ENCODE assay signal across 8 cellular contexts in the genomic region with DNA sequence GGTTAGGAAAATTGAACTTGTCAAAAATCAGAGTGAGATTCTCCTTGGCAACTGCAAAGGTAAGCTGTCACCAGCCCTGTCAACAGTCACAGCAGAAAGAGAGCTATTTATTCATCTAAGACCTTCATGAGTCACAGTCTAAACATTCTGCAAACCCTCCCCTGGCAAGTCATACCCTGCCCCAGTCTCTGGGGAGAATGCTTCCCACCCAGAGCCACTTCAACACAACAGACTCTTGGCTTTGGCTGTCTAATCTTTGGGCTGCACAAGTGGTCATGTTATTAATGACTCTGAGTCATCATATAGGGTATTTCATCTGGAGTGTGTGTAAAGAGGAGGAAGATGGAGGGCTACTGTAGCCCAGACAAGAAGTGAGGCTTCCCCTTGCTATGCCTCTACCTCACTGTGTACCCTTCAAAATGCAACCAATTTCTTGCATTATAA.
DNase-seq lines count a peak whose midpoint lies in the region; ATAC-seq, FAIRE-seq and TF ChIP-seq lines count a peak whose summit lies in the region.

No MANE protein-coding gene starts in this region.

- H3K4me1 ChIP-seq in astrocyte (ENCODE audit: insufficient read depth, low read length), result peaks cover 39% of the 10 kb centered on the region

- no peak for ATAC-seq in HG02623 (IDR thresholded peaks at IDR 0.05; ENCODE audit: unreplicated experiment)

- H3K9me3 Mint-ChIP-seq in astrocyte (ENCODE audit: unreplicated experiment) (no peaks in the 10 kb centered on the region), mesothelial cell of epicardium (peaks cover 8% of the 10 kb centered on the region)

- peaks cover 69% of the 10 kb centered on the region for H3K4me1 Mint-ChIP-seq in astrocyte (ENCODE audit: low read depth, unreplicated experiment)
- peaks cover 27% of the 10 kb centered on the region for H3K4me1 Mint-ChIP-seq in mesothelial cell of epicardium

- H3K36me3 ChIP-seq in astrocyte (ENCODE audit: insufficient read depth, low read length), result no peaks in the 10 kb centered on the region

- no peaks in the 10 kb centered on the region for H3K79me2 ChIP-seq in astrocyte (ENCODE audit: insufficient read depth, low read length)

- TF ChIP-seq CTCF in astrocyte (IDR thresholded peaks at IDR 0.05; ENCODE audit: insufficient read depth, low read depth, low read length) (no peak), mesothelial cell of epicardium (IDR thresholded peaks at IDR 0.05; ENCODE audit: unreplicated experiment) (no peak)

- peak overlapping the region; percentile 32 for H3K9ac ChIP-seq in astrocyte (ENCODE audit: low read length)

- H2AFZ ChIP-seq in astrocyte (ENCODE audit: low read depth, low read length), result no peak overlapping the region

- H3K27ac ChIP-seq in astrocyte (ENCODE audit: low read depth, low read length), result peak overlapping the region; percentile 88

- H3K36me3 Mint-ChIP-seq in astrocyte (ENCODE audit: low read depth, unreplicated experiment) (no peaks in the 10 kb centered on the region), mesothelial cell of epicardium (peaks cover 27% of the 10 kb centered on the region)

- no peak overlapping the region for H3K4me3 ChIP-seq in astrocyte (ENCODE audit: insufficient read depth, low read depth, low read length)

- H3K27me3 ChIP-seq in astrocyte (ENCODE audit: insufficient read depth, low read length), result no peaks in the 10 kb centered on the region

- peak overlapping the region; percentile 27 for H3K4me2 ChIP-seq in astrocyte (ENCODE audit: low read length)

- no peaks in the 10 kb centered on the region for H3K9me3 ChIP-seq in astrocyte (ENCODE audit: insufficient read depth, low read depth, low read length)

- H3K27me3 Mint-ChIP-seq in astrocyte (ENCODE audit: low read depth, unreplicated experiment), result no peaks in the 10 kb centered on the region
- H3K27me3 Mint-ChIP-seq in mesothelial cell of epicardium (ENCODE audit: low read depth), result no peaks in the 10 kb centered on the region

- H3K4me3 Mint-ChIP-seq in astrocyte (ENCODE audit: unreplicated experiment) (no peak overlapping the region), mesothelial cell of epicardium (no peak overlapping the region)

- DNase-seq in NCI-H748 (lab: John Stamatoyannopoulos, UW; ENCODE audit: unreplicated experiment), result peak; percentile 27
- DNase-seq in NCI-H748 treated with DMSO at 0.1 percent for 48 hours (lab: John Stamatoyannopoulos, UW), result no peak
- peak; percentile 83 for DNase-seq in HTR-8/SVneo (ENCODE audit: insufficient read length, low spot score)
- DNase-seq in astrocyte (ENCODE audit: low read depth), result peak; percentile 100
- no peak for DNase-seq in mesothelial cell of epicardium (ENCODE audit: low spot score in 2 of 2, unreplicated experiment in 2 of 2)
- DNase-seq in activated CD4-positive, alpha-beta T cell treated with anti-CD3 and anti-CD28 coated beads, Interleukin-2, amount 50 U/mL, for 1 hour, result no peak
- no peak for DNase-seq in NCI-H526 treated with DMSO at 0.1 percent for 48 hours (lab: John Stamatoyannopoulos, UW)

- peak overlapping the region; percentile 96 for H3K27ac Mint-ChIP-seq in astrocyte (ENCODE audit: unreplicated experiment)
- H3K27ac Mint-ChIP-seq in mesothelial cell of epicardium, result peak overlapping the region; percentile 56

- H4K20me1 ChIP-seq in astrocyte (ENCODE audit: insufficient read depth, low read length), result no peaks in the 10 kb centered on the region

- FAIRE-seq in HTR-8/SVneo (lab: Jason Lieb, UNC) (peak; percentile 65), astrocyte (lab: Jason Lieb, UNC) (peak; percentile 58)

Comparison
In these comparisons a context has a peak if more than half of its experiments do, and no peak if none do; other contexts are left out.
1. DNase-seq: peak in NCI-H748 (single experiment), HTR-8/SVneo (single experiment) and astrocyte (single experiment); none in NCI-H748 treated with DMSO at 0.1 percent for 48 hours (single experiment), mesothelial cell of epicardium (0 of 2), activated CD4-positive, alpha-beta T cell treated with anti-CD3 and anti-CD28 coated beads, Interleukin-2, amount 50 U/mL, for 1 hour (single experiment) and NCI-H526 treated with DMSO at 0.1 percent for 48 hours (single experiment).